ENCODE assay signal across 13 cellular contexts in the genomic region with DNA sequence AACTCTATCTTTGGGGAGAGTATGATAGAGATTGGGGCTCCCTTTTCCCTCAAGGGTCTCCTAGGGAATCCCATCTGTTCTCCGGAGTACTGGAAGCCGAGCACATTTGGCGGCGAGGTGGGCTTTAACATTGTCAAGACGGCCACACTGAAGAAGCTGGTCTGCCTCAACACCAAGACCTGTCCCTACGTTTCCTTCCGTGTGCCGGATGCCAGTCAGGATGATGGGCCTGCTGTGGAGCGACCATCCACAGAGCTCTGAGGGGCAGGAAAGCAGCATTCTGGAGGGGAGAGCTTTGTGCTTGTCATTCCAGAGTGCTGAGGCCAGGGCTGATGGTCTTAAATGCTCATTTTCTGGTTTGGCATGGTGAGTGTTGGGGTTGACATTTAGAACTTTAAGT.
"Had no signal": no experiment of that assay in that cellular context is flagged by ENCODE, and none has a peak within 500 bp of the region (broad histone marks: within the 10 kb centered on the region; RNA-seq: fewer than 3 reads in every experiment).

No MANE protein-coding gene starts in this region.

- H3K36me3 Mint-ChIP-seq: activated naive CD8-positive, alpha-beta T cell; naive thymus-derived CD8-positive, alpha-beta T cell had no signal

- H3K4me3 ChIP-seq: pancreas, thyroid gland had no signal

- H3K27ac Mint-ChIP-seq: activated naive CD8-positive, alpha-beta T cell; naive thymus-derived CD8-positive, alpha-beta T cell; T-helper 1 cell treated with Interleukin-12 subunit alpha and Interleukin-12 subunit beta and Interleukin-4 antibody, amounts not matched to agents 30 μg/mL and 1 μg/mL, for 36 hours had no signal

- ATAC-seq: esophagus mucosa; left cardiac atrium; naive thymus-derived CD8-positive, alpha-beta T cell; pancreas; sciatic nerve had no signal

- H3K9me3 ChIP-seq: pancreas, thyroid gland had no signal

- DNase-seq: activated CD4-positive, alpha-beta T cell treated with anti-CD3 and anti-CD28 coated beads, Interleukin-2, amount 50 U/mL, for 1 hour; amniotic stem cell; left cardiac atrium; mesendoderm; naive thymus-derived CD8-positive, alpha-beta T cell; pancreas; stimulated activated CD4-positive, alpha-beta T cell treated with anti-CD3 and anti-CD28 coated beads, Interleukin-4, amount 100 ng/mL, for 4 hours; stimulated activated naive CD4-positive, alpha-beta T cell; thyroid gland had no signal

- H3K9me3 Mint-ChIP-seq: naive thymus-derived CD8-positive, alpha-beta T cell; T-helper 1 cell treated with Interleukin-12 subunit alpha and Interleukin-12 subunit beta and Interleukin-4 antibody, amounts not matched to agents 30 μg/mL and 1 μg/mL, for 36 hours had no signal

- H3K4me1 ChIP-seq: pancreas, thyroid gland had no signal

- H3K4me3 Mint-ChIP-seq: activated naive CD8-positive, alpha-beta T cell; naive thymus-derived CD8-positive, alpha-beta T cell; T-helper 1 cell treated with Interleukin-12 subunit alpha and Interleukin-12 subunit beta and Interleukin-4 antibody, amounts not matched to agents 30 μg/mL and 1 μg/mL, for 36 hours had no signal

- H3K27me3 ChIP-seq: pancreas, thyroid gland had no signal

- H3K36me3 ChIP-seq: pancreas, thyroid gland had no signal

- H3K27ac ChIP-seq: pancreas, thyroid gland had no signal
